In genomic region chr6:72580281-72580940, GRCh38 we compare ENCODE assay signal across 10 cellular contexts. TPM values are rescaled to one million over a fixed set of nuclear protein-coding genes. Genes with fewer than 3 reads are reported as not detected.
DNase-seq lines count a peak whose midpoint lies in the region; ATAC-seq and TF ChIP-seq lines count a peak whose summit lies in the region.
"Had no signal": no experiment of that assay in that cellular context is flagged by ENCODE, and none has a peak within 500 bp of the region (broad histone marks: within the 10 kb centered on the region; RNA-seq: fewer than 3 reads in every experiment).

No MANE protein-coding gene starts in this region.

- H3K4me3 ChIP-seq in colonic mucosa = no peak overlapping the region
- H3K4me3 ChIP-seq: lung had no signal

- H3K4me1 ChIP-seq in colonic mucosa = no peaks in the 10 kb centered on the region

- no peaks in the 10 kb centered on the region for H3K4me1 Mint-ChIP-seq in nephron
- no peaks in the 10 kb centered on the region for H3K4me1 Mint-ChIP-seq in activated T-helper 17 cell treated with anti-CD3 and anti-CD28 coated beads, Interleukin-2, amount 50 U/mL, for 72 hours

- H3K27ac Mint-ChIP-seq in nephron = peak overlapping the region in 1 of 3 experiments; percentile 2
- H3K27ac Mint-ChIP-seq in activated T-helper 17 cell treated with anti-CD3 and anti-CD28 coated beads, Interleukin-2, amount 50 U/mL, for 72 hours = no peak overlapping the region
- H3K27ac Mint-ChIP-seq: IgD-negative memory B cell had no signal

- H3K9me3 Mint-ChIP-seq in nephron = peaks cover 7% of the 10 kb centered on the region
- no peaks in the 10 kb centered on the region for H3K9me3 Mint-ChIP-seq in activated T-helper 17 cell treated with anti-CD3 and anti-CD28 coated beads, Interleukin-2, amount 50 U/mL, for 72 hours
- H3K9me3 Mint-ChIP-seq: IgD-negative memory B cell had no signal

- no peak overlapping the region for H3K9ac ChIP-seq in colonic mucosa (ENCODE audit: low read depth in 2 of 2, low read length in 2 of 2)

- no peak overlapping the region for H3K27ac ChIP-seq in colonic mucosa

- no peaks in the 10 kb centered on the region for H3K36me3 ChIP-seq in colonic mucosa

- peak; percentile 81 for ATAC-seq in GM18870 (IDR thresholded peaks at IDR 0.05; ENCODE audit: unreplicated experiment)
- ATAC-seq in HG03432 (IDR thresholded peaks at IDR 0.05; ENCODE audit: unreplicated experiment) = peak; percentile 91
- no peak for ATAC-seq in activated T-helper 17 cell treated with anti-CD3 and anti-CD28 coated beads, Interleukin-2, amount 50 U/mL, for 72 hours (replicated peaks)

- no peaks in the 10 kb centered on the region for H3K9me3 ChIP-seq in colonic mucosa

- H3K4me3 Mint-ChIP-seq in nephron = no peak overlapping the region
- no peak overlapping the region for H3K4me3 Mint-ChIP-seq in activated T-helper 17 cell treated with anti-CD3 and anti-CD28 coated beads, Interleukin-2, amount 50 U/mL, for 72 hours
- H3K4me3 Mint-ChIP-seq: IgD-negative memory B cell had no signal

- TF ChIP-seq CTCF in nephron (IDR thresholded peaks at IDR 0.05; ENCODE audit: unreplicated experiment in 3 of 3) (peak; percentile 27 to 35 (median 33)), colonic mucosa (IDR thresholded peaks at IDR 0.05) (no peak)

- H3K36me3 Mint-ChIP-seq in nephron (ENCODE audit: low read depth) = no peaks in the 10 kb centered on the region
- no peaks in the 10 kb centered on the region for H3K36me3 Mint-ChIP-seq in activated T-helper 17 cell treated with anti-CD3 and anti-CD28 coated beads, Interleukin-2, amount 50 U/mL, for 72 hours (ENCODE audit: low read depth)
- H3K36me3 Mint-ChIP-seq: IgD-negative memory B cell had no signal

- no peaks in the 10 kb centered on the region for H3K27me3 ChIP-seq in colonic mucosa

- DNase-seq in AML-193 (lab: John Stamatoyannopoulos, UW) = peak; percentile 97 to 99
- peak; percentile 40 for DNase-seq in NCI-H748 treated with DMSO at 0.1 percent for 48 hours (lab: John Stamatoyannopoulos, UW)
- DNase-seq in brain pericyte (ENCODE audit: low read depth, low spot score) = peak; percentile 3
- DNase-seq in colonic mucosa = no peak

- H3K27me3 Mint-ChIP-seq in nephron (ENCODE audit: low read depth) = no peaks in the 10 kb centered on the region
- H3K27me3 Mint-ChIP-seq in activated T-helper 17 cell treated with anti-CD3 and anti-CD28 coated beads, Interleukin-2, amount 50 U/mL, for 72 hours = no peaks in the 10 kb centered on the region

- intact Hi-C loops in colonic mucosa (cut with DNase I) = no loop called here

RNA-seq across cellular contexts. Expression of gene KCNQ5, which starts 41.5 kb away (rescaled TPM):
- under 1 TPM; 0.22 to 0.56 TPM for total RNA-seq in colonic mucosa
- 1 to 10 TPM; 1.3 to 8.5 TPM for total RNA-seq in activated T-helper 17 cell treated with anti-CD3 and anti-CD28 coated beads, Interleukin-2, amount 50 U/mL, for 72 hours
